Comparison of ENCODE assay signal across 9 cellular contexts in genomic region chr20:4006640-4007039, GRCh38. TPM values are rescaled to one million over a fixed set of nuclear protein-coding genes. Genes with fewer than 3 reads are reported as not detected.
DNase-seq lines count a peak whose midpoint lies in the region; ATAC-seq and TF ChIP-seq lines count a peak whose summit lies in the region.
"Had no signal": no experiment of that assay in that cellular context is flagged by ENCODE, and none has a peak within 500 bp of the region (broad histone marks: within the 10 kb centered on the region; RNA-seq: fewer than 3 reads in every experiment).

No MANE protein-coding gene starts in this region.

- peak; percentile 58 for ATAC-seq in upper lobe of right lung

- H3K36me3 ChIP-seq in upper lobe of right lung = no peaks in the 10 kb centered on the region

- TF ChIP-seq CTCF in upper lobe of right lung (IDR thresholded peaks at IDR 0.05) = no peak

- H3K4me1 ChIP-seq in upper lobe of right lung = peaks cover 20% of the 10 kb centered on the region

- peak; percentile 8 for DNase-seq in NCI-H1694 (lab: John Stamatoyannopoulos, UW)
- peak; percentile 82 to 97 for DNase-seq in cerebellar nuclear complex (lab: John Stamatoyannopoulos, UW)
- peak; percentile 83 for DNase-seq in medulla oblongata (ENCODE audit: extremely low spot score)
- no peak for DNase-seq in upper lobe of right lung
- DNase-seq in GM19238 (ENCODE audit: insufficient read length, low spot score) = no peak
- no peak for DNase-seq in NCI-H1048 (lab: John Stamatoyannopoulos, UW)
- no peak for DNase-seq in activated T-cell treated with anti-CD3 and anti-CD28 coated beads, Interleukin-2, amount 50 U/mL, for 1 hour
- DNase-seq: stimulated activated CD4-positive, alpha-beta T cell treated with anti-CD3 and anti-CD28 coated beads, Interleukin-12 subunit alpha, Interleukin-12 subunit beta, amount 100 ng/mL, for 4 hours; T1000 had no signal

- no peak overlapping the region for H3K27ac ChIP-seq in upper lobe of right lung

- H3K4me3 ChIP-seq in upper lobe of right lung = no peak overlapping the region

- no peaks in the 10 kb centered on the region for H3K9me3 ChIP-seq in upper lobe of right lung

- intact Hi-C loops in upper lobe of right lung (cut with DNase I) = no loop called here

- no peaks in the 10 kb centered on the region for H3K27me3 ChIP-seq in upper lobe of right lung

RNA-seq across cellular contexts. Expression of gene RNF24, which starts 8.7 kb away (rescaled TPM):
- total RNA-seq in upper lobe of right lung = 24.5 TPM

Comparison
In these comparisons a context has a peak if more than half of its experiments do, and no peak if none do; other contexts are left out.
1. DNase-seq: peak in NCI-H1694 (single experiment), cerebellar nuclear complex (2 of 2) and medulla oblongata (single experiment); none in upper lobe of right lung (single experiment), GM19238 (single experiment), NCI-H1048 (single experiment) and activated T-cell treated with anti-CD3 and anti-CD28 coated beads, Interleukin-2, amount 50 U/mL, for 1 hour (single experiment).